In genomic region chr7:90804370-90804769, GRCh38 we compare ENCODE assay signal across 18 cellular contexts.
A peak's percentile ranks its signal among the peaks of the same experiment; 100 is the strongest.
DNase-seq lines count a peak whose midpoint lies in the region; ATAC-seq, FAIRE-seq and TF ChIP-seq lines count a peak whose summit lies in the region.
"Had no signal": no experiment of that assay in that cellular context is flagged by ENCODE, and none has a peak within 500 bp of the region (broad histone marks: within the 10 kb centered on the region; RNA-seq: fewer than 3 reads in every experiment).

No MANE protein-coding gene starts in this region.

- no peak overlapping the region for H3K4me3 Mint-ChIP-seq in activated CD8-positive, alpha-beta T cell treated with anti-CD3 and anti-CD28 coated beads for 36 hours
- H3K4me3 Mint-ChIP-seq in activated CD8-positive, alpha-beta memory T cell treated with anti-CD3 and anti-CD28 coated beads, Interleukin-2, amount 10 ng/mL, durations not matched to agents 7 days and 5 days = no peak overlapping the region

- H3K4me1 Mint-ChIP-seq in activated CD8-positive, alpha-beta T cell treated with anti-CD3 and anti-CD28 coated beads for 36 hours (ENCODE audit: low read depth) = no peaks in the 10 kb centered on the region
- H3K4me1 Mint-ChIP-seq in activated CD8-positive, alpha-beta memory T cell treated with anti-CD3 and anti-CD28 coated beads, Interleukin-2, amount 10 ng/mL, durations not matched to agents 7 days and 5 days = no peaks in the 10 kb centered on the region

- TF ChIP-seq CTCF in bronchial epithelial cell (IDR thresholded peaks at IDR 0.05; ENCODE audit: insufficient read depth, low read length, severe bottlenecking) = no peak
- TF ChIP-seq CTCF in activated CD8-positive, alpha-beta T cell treated with anti-CD3 and anti-CD28 coated beads for 36 hours (IDR thresholded peaks at IDR 0.05) = no peak
- TF ChIP-seq CTCF in Peyer's patch (IDR thresholded peaks at IDR 0.05) = no peak

- no peaks in the 10 kb centered on the region for H3K27me3 Mint-ChIP-seq in activated CD8-positive, alpha-beta T cell treated with anti-CD3 and anti-CD28 coated beads for 36 hours
- no peaks in the 10 kb centered on the region for H3K27me3 Mint-ChIP-seq in activated CD8-positive, alpha-beta memory T cell treated with anti-CD3 and anti-CD28 coated beads, Interleukin-2, amount 10 ng/mL, durations not matched to agents 7 days and 5 days

- no peaks in the 10 kb centered on the region for H3K27me3 ChIP-seq in bronchial epithelial cell (ENCODE audit: control insufficient read depth, insufficient read depth, low read length)
- no peaks in the 10 kb centered on the region for H3K27me3 ChIP-seq in Peyer's patch
- H3K27me3 ChIP-seq: BLaER1 treated with 17β-estradiol and CSF1 and Interleukin-3, amounts not matched to agents 10 nM and 100 nM had no signal

- DNase-seq in M059J (ENCODE audit: low read depth) = peak; percentile 16
- DNase-seq in bronchial epithelial cell (ENCODE audit: low read depth) = peak; percentile 11
- no peak for DNase-seq in frontal cortex (ENCODE audit: low spot score in 2 of 2)
- no peak for DNase-seq in activated CD8-positive, alpha-beta T cell treated with anti-CD3 and anti-CD28 coated beads for 36 hours
- DNase-seq in Peyer's patch = no peak
- DNase-seq in activated CD8-positive, alpha-beta memory T cell treated with anti-CD3 and anti-CD28 coated beads, Interleukin-2, amount 10 ng/mL, durations not matched to agents 7 days and 5 days = no peak
- DNase-seq in SKM-1 (lab: John Stamatoyannopoulos, UW; ENCODE audit: unreplicated experiment) = no peak
- DNase-seq: GOT3, NCI-H1436 treated with DMSO at 0.1 percent for 48 hours, NCI-H2227 treated with DMSO at 0.1 percent for 48 hours, NCI-H526, PC-3 had no signal

- H3K27ac Mint-ChIP-seq in activated CD8-positive, alpha-beta T cell treated with anti-CD3 and anti-CD28 coated beads for 36 hours = no peak overlapping the region
- H3K27ac Mint-ChIP-seq in activated CD8-positive, alpha-beta memory T cell treated with anti-CD3 and anti-CD28 coated beads, Interleukin-2, amount 10 ng/mL, durations not matched to agents 7 days and 5 days = no peak overlapping the region

- no peak overlapping the region for H3K27ac ChIP-seq in Peyer's patch
- H3K27ac ChIP-seq: BLaER1 treated with 17β-estradiol and CSF1 and Interleukin-3, amounts not matched to agents 10 nM and 100 nM; SK-N-MC had no signal

- no peak overlapping the region for H3K4me3 ChIP-seq in bronchial epithelial cell (ENCODE audit: low read depth, low read length)
- H3K4me3 ChIP-seq in Peyer's patch = no peak overlapping the region
- H3K4me3 ChIP-seq: BLaER1 treated with 17β-estradiol and CSF1 and Interleukin-3, amounts not matched to agents 10 nM and 100 nM; SK-N-MC had no signal

- POLR2A ChIA-PET in activated CD8-positive, alpha-beta T cell treated with anti-CD3 and anti-CD28 coated beads for 36 hours (lab: Charles Lee) = no interaction called here

- CTCF ChIA-PET in activated CD8-positive, alpha-beta T cell treated with anti-CD3 and anti-CD28 coated beads for 36 hours (lab: Charles Lee) = no interaction called here
- CTCF ChIA-PET in activated CD8-positive, alpha-beta memory T cell treated with anti-CD3 and anti-CD28 coated beads, Interleukin-2, amount 10 ng/mL, durations not matched to agents 7 days and 5 days (lab: Charles Lee) = no interaction called here

- H3K36me3 Mint-ChIP-seq in activated CD8-positive, alpha-beta T cell treated with anti-CD3 and anti-CD28 coated beads for 36 hours (ENCODE audit: low read depth) = no peaks in the 10 kb centered on the region
- H3K36me3 Mint-ChIP-seq in activated CD8-positive, alpha-beta memory T cell treated with anti-CD3 and anti-CD28 coated beads, Interleukin-2, amount 10 ng/mL, durations not matched to agents 7 days and 5 days = no peaks in the 10 kb centered on the region

- intact Hi-C loops in activated CD8-positive, alpha-beta T cell treated with anti-CD3 and anti-CD28 coated beads for 36 hours (cut with micrococcal nuclease) = no loop called here

- H3K36me3 ChIP-seq in bronchial epithelial cell (ENCODE audit: control insufficient read depth, insufficient read depth, low read length) (no peaks in the 10 kb centered on the region), Peyer's patch (no peaks in the 10 kb centered on the region)

- FAIRE-seq in bronchial epithelial cell (lab: Jason Lieb, UNC) (no peak), frontal cortex (lab: Jason Lieb, UNC) (peak; percentile 56)
- FAIRE-seq: GM12891, GM19239, HTR-8/SVneo had no signal

- no peaks in the 10 kb centered on the region for H3K4me1 ChIP-seq in Peyer's patch
- H3K4me1 ChIP-seq: BLaER1 treated with 17β-estradiol and CSF1 and Interleukin-3, amounts not matched to agents 10 nM and 100 nM had no signal

- no peak for ATAC-seq in activated CD8-positive, alpha-beta T cell treated with anti-CD3 and anti-CD28 coated beads for 36 hours
- ATAC-seq in activated CD8-positive, alpha-beta memory T cell treated with anti-CD3 and anti-CD28 coated beads, Interleukin-2, amount 10 ng/mL, durations not matched to agents 7 days and 5 days = no peak
- ATAC-seq: PC-3, Right ventricle myocardium inferior had no signal

- no peak for TF ChIP-seq POLR2A in Peyer's patch (IDR thresholded peaks at IDR 0.05)

- H3K9me3 ChIP-seq in Peyer's patch = no peaks in the 10 kb centered on the region

- peaks cover 5% of the 10 kb centered on the region for H3K9me3 Mint-ChIP-seq in activated CD8-positive, alpha-beta T cell treated with anti-CD3 and anti-CD28 coated beads for 36 hours
- H3K9me3 Mint-ChIP-seq in activated CD8-positive, alpha-beta memory T cell treated with anti-CD3 and anti-CD28 coated beads, Interleukin-2, amount 10 ng/mL, durations not matched to agents 7 days and 5 days (ENCODE audit: low read depth) = peaks cover 2% of the 10 kb centered on the region

Comparison
In these comparisons a context has a peak if more than half of its experiments do, and no peak if none do; other contexts are left out.
1. DNase-seq: peak in M059J (single experiment) and bronchial epithelial cell (single experiment); none in frontal cortex (0 of 2), activated CD8-positive, alpha-beta T cell treated with anti-CD3 and anti-CD28 coated beads for 36 hours (single experiment), Peyer's patch (0 of 3), activated CD8-positive, alpha-beta memory T cell treated with anti-CD3 and anti-CD28 coated beads, Interleukin-2, amount 10 ng/mL, durations not matched to agents 7 days and 5 days (single experiment) and SKM-1 (single experiment).